ENCODE assay signal across 1 cellular context in the genomic region with DNA sequence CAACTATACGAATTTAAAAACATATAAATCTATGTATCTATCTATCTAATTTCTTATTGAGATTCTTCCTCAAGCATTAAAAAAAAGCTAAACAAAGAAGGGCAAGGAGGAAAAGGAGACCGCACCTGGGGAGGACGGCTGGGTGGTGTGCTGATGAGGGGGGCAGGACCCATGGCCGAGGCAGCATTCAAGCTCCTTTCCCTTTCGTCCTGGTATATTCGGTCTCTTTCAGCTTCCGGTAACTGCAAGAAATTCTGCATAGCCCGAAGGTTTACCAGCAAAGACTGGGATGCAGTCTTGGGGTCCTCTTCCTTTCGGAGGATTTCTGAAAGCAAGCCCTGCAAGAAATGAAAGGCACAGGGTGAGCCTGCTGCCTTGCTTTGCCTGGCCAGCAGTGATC.
TF ChIP-seq lines count a peak whose summit lies in the region.

No MANE protein-coding gene starts in this region.

TF ChIP-seq in GM23338, 12 proteins besides CTCF, POLR2A, EP300 and RAD21:
- TF ChIP-seq, protein P1, sequence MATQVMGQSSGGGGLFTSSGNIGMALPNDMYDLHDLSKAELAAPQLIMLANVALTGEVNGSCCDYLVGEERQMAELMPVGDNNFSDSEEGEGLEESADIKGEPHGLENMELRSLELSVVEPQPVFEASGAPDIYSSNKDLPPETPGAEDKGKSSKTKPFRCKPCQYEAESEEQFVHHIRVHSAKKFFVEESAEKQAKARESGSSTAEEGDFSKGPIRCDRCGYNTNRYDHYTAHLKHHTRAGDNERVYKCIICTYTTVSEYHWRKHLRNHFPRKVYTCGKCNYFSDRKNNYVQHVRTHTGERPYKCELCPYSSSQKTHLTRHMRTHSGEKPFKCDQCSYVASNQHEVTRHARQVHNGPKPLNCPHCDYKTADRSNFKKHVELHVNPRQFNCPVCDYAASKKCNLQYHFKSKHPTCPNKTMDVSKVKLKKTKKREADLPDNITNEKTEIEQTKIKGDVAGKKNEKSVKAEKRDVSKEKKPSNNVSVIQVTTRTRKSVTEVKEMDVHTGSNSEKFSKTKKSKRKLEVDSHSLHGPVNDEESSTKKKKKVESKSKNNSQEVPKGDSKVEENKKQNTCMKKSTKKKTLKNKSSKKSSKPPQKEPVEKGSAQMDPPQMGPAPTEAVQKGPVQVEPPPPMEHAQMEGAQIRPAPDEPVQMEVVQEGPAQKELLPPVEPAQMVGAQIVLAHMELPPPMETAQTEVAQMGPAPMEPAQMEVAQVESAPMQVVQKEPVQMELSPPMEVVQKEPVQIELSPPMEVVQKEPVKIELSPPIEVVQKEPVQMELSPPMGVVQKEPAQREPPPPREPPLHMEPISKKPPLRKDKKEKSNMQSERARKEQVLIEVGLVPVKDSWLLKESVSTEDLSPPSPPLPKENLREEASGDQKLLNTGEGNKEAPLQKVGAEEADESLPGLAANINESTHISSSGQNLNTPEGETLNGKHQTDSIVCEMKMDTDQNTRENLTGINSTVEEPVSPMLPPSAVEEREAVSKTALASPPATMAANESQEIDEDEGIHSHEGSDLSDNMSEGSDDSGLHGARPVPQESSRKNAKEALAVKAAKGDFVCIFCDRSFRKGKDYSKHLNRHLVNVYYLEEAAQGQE (IDR thresholded peaks at IDR 0.05; ENCODE audit: unreplicated experiment) = no peak
- TF ChIP-seq POLR2AphosphoS5 (IDR thresholded peaks at IDR 0.05; ENCODE audit: low read depth) = no peak
- no peak for TF ChIP-seq EZH2phosphoT487 (IDR thresholded peaks at IDR 0.05; ENCODE audit: unreplicated experiment)
- no peak for TF ChIP-seq JUNB (IDR thresholded peaks at IDR 0.05; ENCODE audit: unreplicated experiment)
- TF ChIP-seq ZNF114 (CRISPR knock-in tag; IDR thresholded peaks at IDR 0.05) = no peak
